ENCODE assay signal across 14 cellular contexts in genomic region chr18:59898093-59898492, GRCh38. TPM values are rescaled to one million over a fixed set of nuclear protein-coding genes. Genes with fewer than 3 reads are reported as not detected.
DNase-seq lines count a peak whose midpoint lies in the region; ATAC-seq, FAIRE-seq and TF ChIP-seq lines count a peak whose summit lies in the region.
"Had no signal": no experiment of that assay in that cellular context is flagged by ENCODE, and none has a peak within 500 bp of the region (broad histone marks: within the 10 kb centered on the region; RNA-seq: fewer than 3 reads in every experiment).

No MANE protein-coding gene starts in this region.

- no peaks in the 10 kb centered on the region for H3K36me3 ChIP-seq in CD4-positive, CD25-positive, alpha-beta regulatory T cell (ENCODE audit: control insufficient read depth, insufficient read depth, low read length)
- no peaks in the 10 kb centered on the region for H3K36me3 ChIP-seq in keratinocyte (ENCODE audit: control insufficient read depth in 2 of 2, extremely low read depth in 1 of 2, insufficient read depth in 2 of 2, low read length in 2 of 2)
- no peaks in the 10 kb centered on the region for H3K36me3 ChIP-seq in kidney (ENCODE audit: control insufficient read depth in 1 of 2, insufficient read depth in 2 of 2, low read length in 2 of 2)

- peak overlapping the region in 2 of 3 donors; percentile 61 to 99 for H3K27ac Mint-ChIP-seq in CD4-positive, CD25-positive, alpha-beta regulatory T cell
- H3K27ac Mint-ChIP-seq in activated CD8-positive, alpha-beta T cell treated with anti-CD3 and anti-CD28 coated beads for 36 hours = no peak overlapping the region

- FAIRE-seq in GM19239 (lab: Jason Lieb, UNC) (peak; percentile 59), keratinocyte (lab: Jason Lieb, UNC) (no peak), kidney (lab: Jason Lieb, UNC) (no peak)
- FAIRE-seq: endometrium had no signal

- intact Hi-C loops in activated CD8-positive, alpha-beta T cell treated with anti-CD3 and anti-CD28 coated beads for 36 hours (cut with micrococcal nuclease) = no loop called here
- intact Hi-C loops in kidney (cut with DNase I) = no loop called here

- H3K4me1 ChIP-seq in CD4-positive, CD25-positive, alpha-beta regulatory T cell (ENCODE audit: control insufficient read depth, insufficient read depth, low read length, poor library complexity, severe bottlenecking) = peaks cover 31% of the 10 kb centered on the region
- H3K4me1 ChIP-seq in keratinocyte (ENCODE audit: control insufficient read depth, extremely low read depth, insufficient read depth, low read length) (peaks cover 30% of the 10 kb centered on the region), kidney (ENCODE audit: control insufficient read depth in 1 of 2, insufficient read depth in 1 of 2, low read depth in 1 of 2, low read length in 2 of 2) (peaks cover 0 to 4% of the 10 kb centered on the region in 2 donors)

- H3K4me3 Mint-ChIP-seq in CD4-positive, CD25-positive, alpha-beta regulatory T cell = peak overlapping the region; percentile 97 to 99 (median 98)
- peak overlapping the region; percentile 92 for H3K4me3 Mint-ChIP-seq in activated CD8-positive, alpha-beta T cell treated with anti-CD3 and anti-CD28 coated beads for 36 hours

- POLR2A ChIA-PET in activated CD8-positive, alpha-beta T cell treated with anti-CD3 and anti-CD28 coated beads for 36 hours (lab: Charles Lee) = interaction anchor here (1.3 to 6.3 kb wide), 3 partner anchors 13 to 96 kb away, joined by 3 to 136 read pairs (median 4); no protein-coding TSS in a partner anchor

- peak overlapping the region; percentile 98 for H3K4me2 ChIP-seq in keratinocyte (ENCODE audit: control insufficient read depth, extremely low read depth, insufficient read depth, low read depth, low read length)

- dilution Hi-C loops in keratinocyte (cut with MboI; ENCODE audit: extremely low pct_ligation_motif_present, low sequenced_read_pairs) = no loop called here

- peaks cover 5% of the 10 kb centered on the region for H3K36me3 Mint-ChIP-seq in CD4-positive, CD25-positive, alpha-beta regulatory T cell
- H3K36me3 Mint-ChIP-seq in activated CD8-positive, alpha-beta T cell treated with anti-CD3 and anti-CD28 coated beads for 36 hours (ENCODE audit: low read depth) = peaks cover 34% of the 10 kb centered on the region

- no peaks in the 10 kb centered on the region for H3K9me1 ChIP-seq in keratinocyte (ENCODE audit: control insufficient read depth, extremely low read depth, insufficient read depth, low read length)

- no peak overlapping the region for H2AFZ ChIP-seq in keratinocyte (ENCODE audit: control insufficient read depth, low read length)

- H3K27me3 ChIP-seq in CD4-positive, CD25-positive, alpha-beta regulatory T cell (ENCODE audit: control insufficient read depth, insufficient read depth, low read length) = no peaks in the 10 kb centered on the region
- no peaks in the 10 kb centered on the region for H3K27me3 ChIP-seq in keratinocyte (ENCODE audit: control insufficient read depth, extremely low read depth, insufficient read depth, low read length)
- H3K27me3 ChIP-seq: testis had no signal

- H3K27ac ChIP-seq in CD4-positive, CD25-positive, alpha-beta regulatory T cell (ENCODE audit: insufficient read depth, low read length, poor library complexity, severe bottlenecking) = no peak overlapping the region
- no peak overlapping the region for H3K27ac ChIP-seq in keratinocyte (ENCODE audit: control insufficient read depth, insufficient read depth, low read length)
- H3K27ac ChIP-seq in kidney (ENCODE audit: low read depth in 2 of 2, low read length in 2 of 2) = no peak overlapping the region
- H3K27ac ChIP-seq: testis had no signal

- H3K27me3 Mint-ChIP-seq in CD4-positive, CD25-positive, alpha-beta regulatory T cell = peaks cover 4% of the 10 kb centered on the region
- no peaks in the 10 kb centered on the region for H3K27me3 Mint-ChIP-seq in activated CD8-positive, alpha-beta T cell treated with anti-CD3 and anti-CD28 coated beads for 36 hours

- H3K79me2 ChIP-seq in keratinocyte (ENCODE audit: control insufficient read depth, insufficient read depth, low read length) = peaks cover 33% of the 10 kb centered on the region

- H3K9me3 ChIP-seq in CD4-positive, CD25-positive, alpha-beta regulatory T cell (ENCODE audit: control insufficient read depth in 2 of 2, low read length in 2 of 2) = no peaks in the 10 kb centered on the region
- no peaks in the 10 kb centered on the region for H3K9me3 ChIP-seq in keratinocyte (ENCODE audit: control insufficient read depth, low read depth, low read length)
- no peaks in the 10 kb centered on the region for H3K9me3 ChIP-seq in kidney (ENCODE audit: control insufficient read depth in 1 of 2, low read length in 2 of 2)
- H3K9me3 ChIP-seq: testis had no signal

- no peak for TF ChIP-seq CTCF in activated CD8-positive, alpha-beta T cell treated with anti-CD3 and anti-CD28 coated beads for 36 hours (IDR thresholded peaks at IDR 0.05)
- TF ChIP-seq CTCF in keratinocyte (optimal IDR thresholded peaks at IDR 0.05 in 1 of 3, IDR thresholded peaks at IDR 0.05 in 1 of 3, conservative IDR thresholded peaks at IDR 0.05 in 1 of 3; ENCODE audit: extremely low read depth in 1 of 3, insufficient read depth in 2 of 3, low read length in 3 of 3) (no peak), kidney (IDR thresholded peaks at IDR 0.05; ENCODE audit: borderline replicate concordance, extremely low read depth, insufficient read depth) (no peak)

- H3K9me3 Mint-ChIP-seq in CD4-positive, CD25-positive, alpha-beta regulatory T cell = peaks cover 0 to 2% (median 0%) of the 10 kb centered on the region in 7 donors
- no peaks in the 10 kb centered on the region for H3K9me3 Mint-ChIP-seq in activated CD8-positive, alpha-beta T cell treated with anti-CD3 and anti-CD28 coated beads for 36 hours

- DNase-seq in CD4-positive, CD25-positive, alpha-beta regulatory T cell = no peak
- no peak for DNase-seq in GM19239 (ENCODE audit: insufficient read length, low spot score)
- DNase-seq in activated CD8-positive, alpha-beta T cell treated with anti-CD3 and anti-CD28 coated beads for 36 hours = no peak
- DNase-seq in keratinocyte (ENCODE audit: low read depth, low spot score) = no peak
- no peak for DNase-seq in Ammon's horn (ENCODE audit: low spot score)
- DNase-seq in kidney = no peak
- DNase-seq in NCI-H2227 treated with DMSO at 0.1 percent for 48 hours (lab: John Stamatoyannopoulos, UW) = no peak
- DNase-seq: activated naive CD4-positive, alpha-beta T cell; glutamatergic neuron; NCI-H2029; stimulated activated CD4-positive, alpha-beta T cell treated with anti-CD3 and anti-CD28 coated beads, Interleukin-12 subunit alpha, Interleukin-12 subunit beta, amount 100 ng/mL, for 4 hours; testis had no signal

- CTCF ChIA-PET in activated CD8-positive, alpha-beta T cell treated with anti-CD3 and anti-CD28 coated beads for 36 hours (lab: Charles Lee) = interaction anchor here (3.3 kb wide), 1 partner anchor 61 kb away, joined by 10 read pairs; no protein-coding TSS in a partner anchor

- H3K9ac ChIP-seq in keratinocyte (ENCODE audit: control insufficient read depth, extremely low read depth, insufficient read depth, low read length) = no peak overlapping the region
- no peak overlapping the region for H3K9ac ChIP-seq in kidney (ENCODE audit: low read length in 2 of 2)

- no peaks in the 10 kb centered on the region for H4K20me1 ChIP-seq in keratinocyte (ENCODE audit: control insufficient read depth, extremely low read depth, insufficient read depth, low read length)

- no peak overlapping the region for H3K4me3 ChIP-seq in CD4-positive, CD25-positive, alpha-beta regulatory T cell (ENCODE audit: low read depth, low read length)
- H3K4me3 ChIP-seq in keratinocyte (ENCODE audit: control insufficient read depth in 2 of 3, extremely low read depth in 1 of 3, insufficient read depth in 2 of 3, low read depth in 1 of 3, low read length in 3 of 3) (no peak overlapping the region), kidney (ENCODE audit: low read length in 2 of 2) (no peak overlapping the region)

- no peak for ATAC-seq in CD4-positive, CD25-positive, alpha-beta regulatory T cell (ENCODE audit: low read depth in 2 of 2)
- ATAC-seq in activated CD8-positive, alpha-beta T cell treated with anti-CD3 and anti-CD28 coated beads for 36 hours = no peak
- ATAC-seq in HG03135 (IDR thresholded peaks at IDR 0.05; ENCODE audit: unreplicated experiment) = no peak

- peaks cover 25 to 37% (median 28%) of the 10 kb centered on the region in 4 donors for H3K4me1 Mint-ChIP-seq in CD4-positive, CD25-positive, alpha-beta regulatory T cell
- peaks cover 20% of the 10 kb centered on the region for H3K4me1 Mint-ChIP-seq in activated CD8-positive, alpha-beta T cell treated with anti-CD3 and anti-CD28 coated beads for 36 hours (ENCODE audit: low read depth)

RNA-seq across cellular contexts. Expression of gene PMAIP1, which starts 1.7 kb away (rescaled TPM):
- 326 TPM for total RNA-seq in CD4-positive, CD25-positive, alpha-beta regulatory T cell
- 10 to 100 TPM; 23.3 to 84.5 (median 52.6) TPM for polyA plus RNA-seq in CD4-positive, CD25-positive, alpha-beta regulatory T cell
- 10 to 100 TPM; 92.8 to 98.9 TPM for total RNA-seq in activated CD8-positive, alpha-beta T cell treated with anti-CD3 and anti-CD28 coated beads for 36 hours
- polyA plus RNA-seq in keratinocyte = 24.1 to 49.1 TPM (median 31.8 TPM) in 3 replicates
- 38.1 TPM for polyA plus RNA-seq in keratinocyte (2011; ENCODE audit: low read depth)
- polyA plus RNA-seq in keratinocyte (2011; cell fraction: cytosol; rRNA removed) = 21.5 and 27.2 TPM in 2 replicates
- polyA plus RNA-seq in keratinocyte (2011; cell fraction: nucleus; rRNA removed) = 42.2 and 47.9 TPM in 2 replicates
- 25.9 and 53.6 TPM in 2 replicates for polyA plus RNA-seq in keratinocyte (2012; ENCODE audit: low replicate concordance)
- 3.7 to 11.4 TPM (median 10.4 TPM) in 3 replicates for polyA minus RNA-seq in keratinocyte
- polyA minus RNA-seq in keratinocyte (2011; cell fraction: cytosol; rRNA and poly(A)+ RNA removed) = 23.8 TPM
- polyA minus RNA-seq in keratinocyte (2011; cell fraction: nucleus; rRNA and poly(A)+ RNA removed) = 23.4 and 28.2 TPM in 2 replicates
- total RNA-seq in kidney = 2.8 TPM
- polyA plus RNA-seq in kidney (ENCODE audit: insufficient read depth, low read depth, low replicate concordance) = 0.71 TPM

Comparison
In these comparisons a context has a peak if more than half of its experiments do, and no peak if none do; other contexts are left out.
1. RNA of gene PMAIP1, which starts 1.7 kb away (total RNA-seq): 326 TPM in CD4-positive, CD25-positive, alpha-beta regulatory T cell (single experiment) and 92.8 to 98.9 TPM in activated CD8-positive, alpha-beta T cell treated with anti-CD3 and anti-CD28 coated beads for 36 hours; 2.8 TPM in kidney (single experiment); every median in the first group is over 10 times any median in the second.